ENCODE assay signal across 8 cellular contexts in the genomic region with DNA sequence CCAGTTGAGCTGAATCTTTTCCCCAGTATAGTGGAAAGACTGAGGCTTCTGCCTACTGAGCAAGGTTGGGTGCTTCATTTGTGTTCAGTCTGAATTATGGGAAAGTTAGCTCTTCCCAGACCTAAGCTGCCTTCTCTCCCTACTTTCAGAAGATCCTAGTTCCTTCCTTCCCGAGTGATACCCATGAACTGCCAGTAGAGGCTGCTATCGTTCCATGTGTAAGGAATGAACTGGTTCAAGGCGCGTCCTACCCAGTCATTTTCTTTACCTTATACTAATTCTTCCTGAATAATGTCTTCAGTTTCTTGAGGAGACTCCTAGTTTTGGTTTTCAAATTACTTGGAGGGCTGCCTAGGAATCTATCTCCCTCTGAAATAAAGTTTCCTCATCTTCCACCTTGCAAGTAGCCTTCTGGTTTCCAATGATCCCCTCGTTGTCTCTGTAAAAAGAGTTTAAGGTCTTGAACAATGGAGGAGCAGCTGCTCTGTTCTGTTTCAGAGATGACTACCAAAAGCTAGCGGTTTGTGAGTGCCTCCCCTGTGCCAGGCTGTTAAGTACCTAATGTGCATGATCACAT. TPM values are rescaled to one million over a fixed set of nuclear protein-coding genes. Genes with fewer than 3 reads are reported as not detected.
DNase-seq lines count a peak whose midpoint lies in the region; ATAC-seq and TF ChIP-seq lines count a peak whose summit lies in the region.

No MANE protein-coding gene starts in this region.

- CTCF ChIA-PET in HEK293 (lab: Yijun Ruan, JAX), result interaction anchor here (0.5 to 5.4 kb wide), 36 partner anchors 9 to 496 kb away, joined by 3 to 81 read pairs (median 4); partner anchors contain the start of genes IFI35, PSME3 and RPL27

- H3K4me2 ChIP-seq in Karpas-422 (ENCODE audit: low read depth, low read length, poor library complexity, severe bottlenecking), result no peak overlapping the region

- H3K27me3 ChIP-seq in lung (ENCODE audit: control insufficient read depth, insufficient read depth) (no peaks in the 10 kb centered on the region), Karpas-422 (ENCODE audit: low read length) (no peaks in the 10 kb centered on the region)

- H3K9me3 ChIP-seq in HEK293 (ENCODE audit: control insufficient read depth, insufficient read depth, low read depth, low read length) (no peaks in the 10 kb centered on the region), lung (ENCODE audit: control insufficient read depth in 2 of 2, insufficient read depth in 1 of 2, low read length in 1 of 2) (no peaks in the 10 kb centered on the region), Karpas-422 (ENCODE audit: low read length) (no peaks in the 10 kb centered on the region)

- ATAC-seq in lung (ENCODE audit: insufficient read depth, low FRiP score), result peak; percentile 81

- H3K4me3 ChIP-seq in HEK293 (ENCODE audit: low read depth, low read length) (no peak overlapping the region), lung (no peak overlapping the region), Karpas-422 (ENCODE audit: low read length) (no peak overlapping the region)

- H3K79me2 ChIP-seq in Karpas-422 (ENCODE audit: low read length), result no peaks in the 10 kb centered on the region

- H4K20me1 ChIP-seq in Karpas-422 (ENCODE audit: insufficient read depth, low read depth, low read length), result peaks cover 27% of the 10 kb centered on the region; the same call in 1 of the 2 replicates

- H3K9me2 ChIP-seq in Karpas-422 (replicated peaks; ENCODE audit: insufficient read depth, low read length), result no peaks in the 10 kb centered on the region

- WGBS in lung, 2 donors, result 36 to 43% methylated on average over 6 of the region's 6 CpGs

- TF ChIP-seq CTCF in HEK293 (tag by site-specific recombination; IDR thresholded peaks at IDR 0.05) (peak; percentile 89), lung (IDR thresholded peaks at IDR 0.05; ENCODE audit: control extremely low read depth, extremely low read depth) (peak; percentile 93)

- DNase-seq in COLO829 (ENCODE audit: low spot score) (peak; percentile 91), NOMO-1 (lab: John Stamatoyannopoulos, UW; ENCODE audit: unreplicated experiment in 2 of 2) (peak; percentile 13 to 60), dedifferentiated amniotic fluid mesenchymal stem cell (ENCODE audit: extremely low spot score) (peak; percentile 63), lung (ENCODE audit: low spot score) (no peak), Karpas-422 (no peak), NCI-H2029 treated with DMSO at 0.1 percent for 48 hours (lab: John Stamatoyannopoulos, UW) (no peak)
- DNase-seq in activated CD4-positive, alpha-beta T cell treated with anti-CD3 and anti-CD28 coated beads for 48 hours, result no peak

- H3K27ac ChIP-seq in HEK293 (ENCODE audit: extremely low read depth, low read depth, low read length), result no peak overlapping the region
- peak overlapping the region in 1 of 2 donors; percentile 26 for H3K27ac ChIP-seq in lung (ENCODE audit: low read depth in 1 of 2, low read length in 1 of 2)
- no peak overlapping the region for H3K27ac ChIP-seq in Karpas-422 (ENCODE audit: low read length)

- POLR2A ChIA-PET in HEK293 (lab: Yijun Ruan, JAX), result interaction anchor here (1.0 to 4.7 kb wide), 4 partner anchors 10 to 472 kb away, joined by 3 to 25 read pairs (median 3); partner anchors contain the start of genes PSME3 and RPL27

- H3K9ac ChIP-seq in Karpas-422 (ENCODE audit: low read length), result no peak overlapping the region

- H3K4me1 ChIP-seq in HEK293 (ENCODE audit: control insufficient read depth, insufficient read depth, low read length), result no peaks in the 10 kb centered on the region
- peaks cover 0 to 4% of the 10 kb centered on the region in 2 donors for H3K4me1 ChIP-seq in lung (ENCODE audit: control insufficient read depth in 2 of 2, insufficient read depth in 2 of 2, low read length in 2 of 2)
- no peaks in the 10 kb centered on the region for H3K4me1 ChIP-seq in Karpas-422 (ENCODE audit: low read length)

- no peak overlapping the region for H2AFZ ChIP-seq in Karpas-422 (ENCODE audit: low read length)

- H3K36me3 ChIP-seq in HEK293 (ENCODE audit: control insufficient read depth in 2 of 2, insufficient read depth in 1 of 2, low read length in 2 of 2) (peaks cover 33 to 74% of the 10 kb centered on the region in 2 experiments), lung (ENCODE audit: control insufficient read depth in 2 of 2, insufficient read depth in 2 of 2, low read length in 2 of 2) (peaks cover 37 to 41% of the 10 kb centered on the region in 2 donors), Karpas-422 (ENCODE audit: insufficient read depth, low read length) (peaks cover 45% of the 10 kb centered on the region)

TF ChIP-seq in HEK293, 187 proteins besides CTCF, POLR2A, EP300 and RAD21:
- TF ChIP-seq ZNF747 (tag by site-specific recombination; IDR thresholded peaks at IDR 0.05), result no peak
- TF ChIP-seq ZNF654 (tag by site-specific recombination; IDR thresholded peaks at IDR 0.05; ENCODE audit: low read depth), result peak; percentile 97
- no peak for TF ChIP-seq GFI1B (tag by site-specific recombination; IDR thresholded peaks at IDR 0.05)
- TF ChIP-seq IKZF3 (tag by site-specific recombination; IDR thresholded peaks at IDR 0.05), result peak; percentile 56
- TF ChIP-seq PRDM1 (tag by site-specific recombination; IDR thresholded peaks at IDR 0.05), result peak; percentile 11; the same call in 1 of the 2 replicates

RNA-seq across cellular contexts. Expression of gene AOC2, which starts 0.9 kb away (rescaled TPM):
- 1 to 10 TPM; 1.6 to 2.4 TPM for total RNA-seq in lung
- polyA plus RNA-seq in lung, result 1 to 10 TPM; 1.5 to 1.6 TPM
- 0.67 and 1.5 TPM in 2 replicates for total RNA-seq in Karpas-422 (2014; rRNA removed; shearing (Covaris generic); ENCODE audit: low replicate concordance)

RNA-seq across cellular contexts. Expression of gene AOC3, which starts 7.6 kb away (rescaled TPM):
- total RNA-seq in lung, result 100 to 1,000 TPM in 1 of 2 donors, 10 to 100 TPM in 1; 82.9 to 154 TPM
- polyA plus RNA-seq in lung, result 10 to 100 TPM; 50.0 to 55.6 TPM
- total RNA-seq in Karpas-422 (2014; rRNA removed; shearing (Covaris generic); ENCODE audit: low replicate concordance), result 0.19 and 0.47 TPM in 2 replicates

RNA-seq across cellular contexts. Expression of gene PSME3, which starts 10.2 kb away (rescaled TPM):
- 100 to 1,000 TPM in 1 of 2 donors, 10 to 100 TPM in 1; 46.4 to 109 TPM for total RNA-seq in lung
- polyA plus RNA-seq in lung, result 100 to 1,000 TPM in 1 of 2 donors, 10 to 100 TPM in 1; 34.5 to 117 TPM
- total RNA-seq in Karpas-422 (2014; rRNA removed; shearing (Covaris generic); ENCODE audit: low replicate concordance), result 73.4 and 88.7 TPM in 2 replicates

RNA-seq across cellular contexts. Expression of gene BECN1, which starts 19.4 kb away (rescaled TPM):
- 100 to 1,000 TPM in 1 of 2 donors, 10 to 100 TPM in 1; 87.6 to 114 TPM for total RNA-seq in lung
- polyA plus RNA-seq in lung, result 10 to 100 TPM; 33.0 to 81.6 TPM
- total RNA-seq in Karpas-422 (2014; rRNA removed; shearing (Covaris generic); ENCODE audit: low replicate concordance), result 117 and 136 TPM in 2 replicates

RNA-seq across cellular contexts. Expression of gene CNTD1, which starts 44.8 kb away (rescaled TPM):
- 1 to 10 TPM in 1 of 2 donors, under 1 TPM in 1; 0.92 to 1.6 TPM for total RNA-seq in lung
- polyA plus RNA-seq in lung, result under 1 TPM; 0.61 to 0.64 TPM
- total RNA-seq in Karpas-422 (2014; rRNA removed; shearing (Covaris generic); ENCODE audit: low replicate concordance), result not detected in 2 replicates

Comparison
In these comparisons a context has a peak if more than half of its experiments do, and no peak if none do; other contexts are left out.
1. DNase-seq: peak in COLO829 (single experiment), NOMO-1 (2 of 2) and dedifferentiated amniotic fluid mesenchymal stem cell (single experiment); none in lung (single experiment), Karpas-422 (single experiment), NCI-H2029 treated with DMSO at 0.1 percent for 48 hours (single experiment) and activated CD4-positive, alpha-beta T cell treated with anti-CD3 and anti-CD28 coated beads for 48 hours (single experiment).
2. RNA of gene AOC3, which starts 7.6 kb away (total RNA-seq): 82.9 to 154 TPM in lung; 0.19 to 0.47 TPM in Karpas-422; every median in the first group is over 10 times any median in the second.